Comparison of ENCODE assay signal across 33 cellular contexts in genomic region chr1:235527196-235527814, GRCh38. TPM values are rescaled to one million over a fixed set of nuclear protein-coding genes. Genes with fewer than 3 reads are reported as not detected.
DNase-seq lines count a peak whose midpoint lies in the region; ATAC-seq and TF ChIP-seq lines count a peak whose summit lies in the region.
"Had no signal": no experiment of that assay in that cellular context is flagged by ENCODE, and none has a peak within 500 bp of the region (broad histone marks: within the 10 kb centered on the region; RNA-seq: fewer than 3 reads in every experiment).

No MANE protein-coding gene starts in this region.

- H3K36me3 ChIP-seq in right atrium auricular region = no peaks in the 10 kb centered on the region
- no peaks in the 10 kb centered on the region for H3K36me3 ChIP-seq in mesenchymal stem cell (ENCODE audit: control insufficient read depth in 1 of 2, insufficient read depth in 2 of 2, low read depth in 1 of 2, low read length in 2 of 2)
- H3K36me3 ChIP-seq: esophagus muscularis mucosa, gastroesophageal sphincter, left ventricle myocardium inferior, upper lobe of left lung, WERI-Rb-1 had no signal

- no peaks in the 10 kb centered on the region for H3K4me1 Mint-ChIP-seq in activated CD4-positive, alpha-beta T cell treated with anti-CD3 and anti-CD28 coated beads, Interleukin-2, amount 10 ng/mL, durations not matched to agents 7 days and 5 days
- H3K4me1 Mint-ChIP-seq: IgD-negative memory B cell; mesothelial cell of epicardium; stimulated activated naive B cell treated with anti-CD40 and anti-IgM and Interleukin-4, amounts not matched to agents 10 μg/mL and 1 μg/mL and 100 μg/mL, for 72 hours had no signal

- no peak overlapping the region for H3K4me3 Mint-ChIP-seq in activated CD4-positive, alpha-beta T cell treated with anti-CD3 and anti-CD28 coated beads, Interleukin-2, amount 10 ng/mL, durations not matched to agents 7 days and 5 days
- H3K4me3 Mint-ChIP-seq: activated naive CD8-positive, alpha-beta T cell treated with anti-CD3 and anti-CD28 coated beads, Interleukin-2, amount 10 ng/mL, durations not matched to agents 7 days and 5 days; IgD-negative memory B cell; mesothelial cell of epicardium; stimulated activated naive B cell treated with anti-CD40 and anti-IgM and Interleukin-4, amounts not matched to agents 10 μg/mL and 1 μg/mL and 100 μg/mL, for 72 hours had no signal

- H3K14ac ChIP-seq in mesenchymal stem cell (ENCODE audit: low read length in 2 of 2) = no peak overlapping the region

- H3K4me2 ChIP-seq in mesenchymal stem cell (ENCODE audit: low read length, poor library complexity, severe bottlenecking) = no peak overlapping the region

- H2AFZ ChIP-seq in mesenchymal stem cell (ENCODE audit: low read depth, low read length) = no peak overlapping the region

- WGBS in mesenchymal stem cell = 93% methylated on average over 4 of the region's 4 CpGs

- H3K9me3 ChIP-seq in right atrium auricular region (no peaks in the 10 kb centered on the region), mesenchymal stem cell (ENCODE audit: control insufficient read depth, low read length) (no peaks in the 10 kb centered on the region)
- H3K9me3 ChIP-seq: esophagus muscularis mucosa, gastroesophageal sphincter, left ventricle myocardium inferior, upper lobe of left lung had no signal

- CTCF ChIA-PET in activated CD4-positive, alpha-beta T cell treated with anti-CD3 and anti-CD28 coated beads, Interleukin-2, amount 10 ng/mL, durations not matched to agents 7 days and 5 days (lab: Charles Lee) = interaction anchor here (2.6 kb wide), 1 partner anchor 10 kb away, joined by 9 read pairs; no protein-coding TSS in a partner anchor

- POLR2A ChIA-PET in activated CD4-positive, alpha-beta T cell treated with anti-CD3 and anti-CD28 coated beads, Interleukin-2, amount 10 ng/mL, durations not matched to agents 7 days and 5 days (lab: Charles Lee) = no interaction called here

- no peak for ATAC-seq in Right ventricle myocardium inferior
- ATAC-seq in foreskin keratinocyte = no peak
- no peak for ATAC-seq in HG03378 (IDR thresholded peaks at IDR 0.05; ENCODE audit: unreplicated experiment)
- ATAC-seq: gastroesophageal sphincter; stimulated activated naive B cell treated with anti-CD40 and anti-IgM and Interleukin-4, amounts not matched to agents 10 μg/mL and 1 μg/mL and 100 μg/mL, for 72 hours had no signal

- H3K79me1 ChIP-seq in mesenchymal stem cell (replicated peaks; ENCODE audit: low read length, poor library complexity, severe bottlenecking) = no peaks in the 10 kb centered on the region

- no peak overlapping the region for H4K91ac ChIP-seq in mesenchymal stem cell (ENCODE audit: low read length)

- no peak overlapping the region for H2BK120ac ChIP-seq in mesenchymal stem cell (ENCODE audit: low read depth, low read length)

- H3K23ac ChIP-seq in mesenchymal stem cell (ENCODE audit: low read length in 2 of 2) = no peak overlapping the region

- H3K27ac ChIP-seq in right atrium auricular region = no peak overlapping the region
- no peak overlapping the region for H3K27ac ChIP-seq in mesenchymal stem cell (ENCODE audit: low read length, poor library complexity, severe bottlenecking)
- H3K27ac ChIP-seq in foreskin keratinocyte = no peak overlapping the region
- H3K27ac ChIP-seq: esophagus muscularis mucosa, gastroesophageal sphincter, left ventricle myocardium inferior, upper lobe of left lung, WERI-Rb-1 had no signal

- TF ChIP-seq CTCF in right atrium auricular region (IDR thresholded peaks at IDR 0.05) (no peak), foreskin keratinocyte (conservative IDR thresholded peaks at IDR 0.05) (no peak)

- H3K4ac ChIP-seq in mesenchymal stem cell (ENCODE audit: low read depth in 1 of 2, low read length in 2 of 2) = no peak overlapping the region

- H3K9me3 Mint-ChIP-seq in activated CD4-positive, alpha-beta T cell treated with anti-CD3 and anti-CD28 coated beads, Interleukin-2, amount 10 ng/mL, durations not matched to agents 7 days and 5 days = no peaks in the 10 kb centered on the region
- H3K9me3 Mint-ChIP-seq: activated naive CD8-positive, alpha-beta T cell treated with anti-CD3 and anti-CD28 coated beads, Interleukin-2, amount 10 ng/mL, durations not matched to agents 7 days and 5 days; IgD-negative memory B cell; stimulated activated naive B cell treated with anti-CD40 and anti-IgM and Interleukin-4, amounts not matched to agents 10 μg/mL and 1 μg/mL and 100 μg/mL, for 72 hours had no signal

- H2AK5ac ChIP-seq in mesenchymal stem cell (ENCODE audit: low read length, severe bottlenecking) = no peak overlapping the region

- no peak overlapping the region for H2BK5ac ChIP-seq in mesenchymal stem cell (ENCODE audit: low read depth, low read length, poor library complexity, severe bottlenecking)

- no peaks in the 10 kb centered on the region for H3K4me1 ChIP-seq in right atrium auricular region
- no peaks in the 10 kb centered on the region for H3K4me1 ChIP-seq in mesenchymal stem cell (ENCODE audit: control insufficient read depth, insufficient read depth, low read depth, low read length)
- H3K4me1 ChIP-seq in foreskin keratinocyte = peaks cover 6% of the 10 kb centered on the region
- H3K4me1 ChIP-seq: esophagus muscularis mucosa, gastroesophageal sphincter, left ventricle myocardium inferior, upper lobe of left lung had no signal

- H3K4me3 ChIP-seq in right atrium auricular region (no peak overlapping the region), mesenchymal stem cell (ENCODE audit: insufficient read depth in 1 of 2, low read depth in 1 of 2, low read length in 2 of 2) (no peak overlapping the region)
- H3K4me3 ChIP-seq: esophagus muscularis mucosa, gastroesophageal sphincter, left ventricle myocardium inferior, upper lobe of left lung had no signal

- no peaks in the 10 kb centered on the region for H3K27me3 Mint-ChIP-seq in activated CD4-positive, alpha-beta T cell treated with anti-CD3 and anti-CD28 coated beads, Interleukin-2, amount 10 ng/mL, durations not matched to agents 7 days and 5 days
- H3K27me3 Mint-ChIP-seq: IgD-negative memory B cell; stimulated activated naive B cell treated with anti-CD40 and anti-IgM and Interleukin-4, amounts not matched to agents 10 μg/mL and 1 μg/mL and 100 μg/mL, for 72 hours had no signal

- H3K18ac ChIP-seq in mesenchymal stem cell (ENCODE audit: low read depth in 1 of 2, low read length in 2 of 2) = no peak overlapping the region

- H2BK12ac ChIP-seq in mesenchymal stem cell (ENCODE audit: low read length in 2 of 2) = no peak overlapping the region

- H3K9ac ChIP-seq in mesenchymal stem cell (ENCODE audit: low read length) = no peak overlapping the region

- no peaks in the 10 kb centered on the region for H3K27me3 ChIP-seq in right atrium auricular region
- H3K27me3 ChIP-seq in mesenchymal stem cell (ENCODE audit: control insufficient read depth in 1 of 2, insufficient read depth in 1 of 2, low read length in 2 of 2) = no peaks in the 10 kb centered on the region
- no peaks in the 10 kb centered on the region for H3K27me3 ChIP-seq in foreskin keratinocyte
- H3K27me3 ChIP-seq: esophagus muscularis mucosa, gastroesophageal sphincter, upper lobe of left lung had no signal

- H3K27ac Mint-ChIP-seq in activated CD4-positive, alpha-beta T cell treated with anti-CD3 and anti-CD28 coated beads, Interleukin-2, amount 10 ng/mL, durations not matched to agents 7 days and 5 days = no peak overlapping the region
- H3K27ac Mint-ChIP-seq: activated naive CD8-positive, alpha-beta T cell treated with anti-CD3 and anti-CD28 coated beads, Interleukin-2, amount 10 ng/mL, durations not matched to agents 7 days and 5 days; IgD-negative memory B cell; mesothelial cell of epicardium; stimulated activated naive B cell treated with anti-CD40 and anti-IgM and Interleukin-4, amounts not matched to agents 10 μg/mL and 1 μg/mL and 100 μg/mL, for 72 hours had no signal

- no peak overlapping the region for H2BK15ac ChIP-seq in mesenchymal stem cell (ENCODE audit: low read depth, poor library complexity, severe bottlenecking)

- intact Hi-C loops in Right ventricle myocardium inferior (cut with DNase I) = no loop called here

- H4K8ac ChIP-seq in mesenchymal stem cell (ENCODE audit: low read length) = no peak overlapping the region

- peak; percentile 38 for DNase-seq in right atrium auricular region (ENCODE audit: low spot score)
- no peak for DNase-seq in Right ventricle myocardium inferior (ENCODE audit: missing footprints)
- DNase-seq in fibroblast of gingiva (ENCODE audit: low read depth) = peak; percentile 44
- DNase-seq in mesenchymal stem cell = peak; percentile 10
- DNase-seq in foreskin keratinocyte = no peak
- no peak for DNase-seq in activated effector memory CD4-positive, alpha-beta T cell treated with anti-CD3 and anti-CD28 coated beads, Interleukin-2, amount 50 U/mL, for 16 hours
- DNase-seq in activated CD4-positive, alpha-beta T cell treated with anti-CD3 and anti-CD28 coated beads, Interleukin-2, amount 10 ng/mL, durations not matched to agents 7 days and 5 days = no peak
- DNase-seq: 8988T; activated CD4-positive, alpha-beta T cell treated with anti-CD3 and anti-CD28 coated beads for 48 hours; activated gamma-delta T cell; activated naive CD8-positive, alpha-beta T cell treated with anti-CD3 and anti-CD28 coated beads, Interleukin-2, amount 10 ng/mL, durations not matched to agents 7 days and 5 days; activated T-cell treated with anti-CD3 and anti-CD28 coated beads, Interleukin-2, amount 50 U/mL, for 1 hour; aorta; Calu3; central memory CD4-positive, alpha-beta T cell; cortex of kidney; DMS79 treated with DMSO at 0.1 percent for 48 hours; GDM1; hypothalamus; left ventricle myocardium inferior; NCI-H1436 treated with DMSO at 0.1 percent for 48 hours; NCI-H2081 treated with DMSO at 0.1 percent for 48 hours; NCI-H345; nucleus accumbens; stimulated activated naive B cell treated with anti-CD40 and anti-IgM and Interleukin-4, amounts not matched to agents 10 μg/mL and 1 μg/mL and 100 μg/mL, for 72 hours; T-helper 9 cell; upper lobe of left lung; WERI-Rb-1 had no signal

- no peaks in the 10 kb centered on the region for H3K36me3 Mint-ChIP-seq in activated CD4-positive, alpha-beta T cell treated with anti-CD3 and anti-CD28 coated beads, Interleukin-2, amount 10 ng/mL, durations not matched to agents 7 days and 5 days (ENCODE audit: low read depth)
- H3K36me3 Mint-ChIP-seq: activated naive CD8-positive, alpha-beta T cell treated with anti-CD3 and anti-CD28 coated beads, Interleukin-2, amount 10 ng/mL, durations not matched to agents 7 days and 5 days; IgD-negative memory B cell; mesothelial cell of epicardium; stimulated activated naive B cell treated with anti-CD40 and anti-IgM and Interleukin-4, amounts not matched to agents 10 μg/mL and 1 μg/mL and 100 μg/mL, for 72 hours had no signal

RNA-seq across cellular contexts. Expression of gene B3GALNT2, which starts 23.1 kb away (rescaled TPM):
- total RNA-seq in right atrium auricular region (10 to 100 TPM; 18.9 to 23.2 TPM), Right ventricle myocardium inferior (21.4 TPM), foreskin keratinocyte (40.3 and 44.3 TPM in 2 replicates)
- 12.0 TPM for polyA plus RNA-seq in mesenchymal stem cell (2013, experiment 1 of 2)
- 13.1 TPM for polyA plus RNA-seq in mesenchymal stem cell (2013, experiment 2 of 2)
- polyA plus RNA-seq in foreskin keratinocyte = 2.9 and 3.6 TPM in 2 replicates
- total RNA-seq in activated CD4-positive, alpha-beta T cell treated with anti-CD3 and anti-CD28 coated beads, Interleukin-2, amount 10 ng/mL, durations not matched to agents 7 days and 5 days = 10 to 100 TPM; 12.2 to 13.2 TPM

Comparison
In these comparisons a context has a peak if more than half of its experiments do, and no peak if none do; other contexts are left out.
1. DNase-seq: peak in right atrium auricular region (single experiment), fibroblast of gingiva (single experiment) and mesenchymal stem cell (single experiment); none in Right ventricle myocardium inferior (single experiment), foreskin keratinocyte (0 of 2), activated effector memory CD4-positive, alpha-beta T cell treated with anti-CD3 and anti-CD28 coated beads, Interleukin-2, amount 50 U/mL, for 16 hours (single experiment) and activated CD4-positive, alpha-beta T cell treated with anti-CD3 and anti-CD28 coated beads, Interleukin-2, amount 10 ng/mL, durations not matched to agents 7 days and 5 days (single experiment).